In the genomic region with DNA sequence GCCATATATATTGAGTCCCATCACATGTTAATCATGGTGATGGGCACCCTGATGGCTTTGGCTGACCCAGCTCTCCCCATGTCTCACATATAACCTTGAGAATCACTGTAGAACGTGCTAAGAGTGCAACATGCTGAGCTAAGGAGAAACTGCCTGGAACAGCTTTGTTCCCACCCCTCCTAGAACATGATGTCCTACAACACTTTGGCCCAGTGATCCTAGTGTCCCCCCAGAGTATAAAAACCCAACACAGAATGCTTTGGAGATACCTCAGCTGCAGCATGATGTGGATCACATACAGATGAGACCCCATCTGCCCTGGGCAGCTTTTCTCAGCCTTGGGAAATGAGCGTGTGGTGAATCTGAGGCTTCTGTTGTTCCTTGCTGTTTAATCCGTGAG, we compare ENCODE assay signal across 21 cellular contexts.
"Had no signal": no experiment of that assay in that cellular context is flagged by ENCODE, and none has a peak within 500 bp of the region (broad histone marks: within the 10 kb centered on the region; RNA-seq: fewer than 3 reads in every experiment).

No MANE protein-coding gene starts in this region.

- ATAC-seq: Panc1 had no signal

- H3K27ac ChIP-seq: breast epithelium, RWPE1 had no signal

- H3K27me3 ChIP-seq: breast epithelium had no signal

- H3K4me3 ChIP-seq: breast epithelium, MG63 had no signal

- DNase-seq: activated B cell treated with CpG ODN at 0.5 μM for 24 hours; activated CD4-positive, alpha-beta T cell treated with anti-CD3 and anti-CD28 coated beads for 1 hour; activated CD4-positive, alpha-beta T cell treated with anti-CD3 and anti-CD28 coated beads, Interleukin-2, amount 10 ng/mL, durations not matched to agents 24 days and 14 days; activated CD4-positive, alpha-beta T cell treated with anti-CD3 and anti-CD28 coated beads, Interleukin-2, amount 50 U/mL, for 48 hours; activated naive CD4-positive, alpha-beta T cell; activated T-cell treated with anti-CD3 and anti-CD28 coated beads for 4 hours; activated T-cell treated with anti-CD3 and anti-CD28 coated beads, Interleukin-2, amount 50 U/mL, for 48 hours; aorta; MG63; MV-4-11; NCI-H1092 treated with DMSO at 0.1 percent for 48 hours; NCI-H1417 treated with DMSO at 0.1 percent for 48 hours; NCI-H1694 treated with DMSO at 0.1 percent for 48 hours; NCI-H2029 treated with DMSO at 0.1 percent for 48 hours; NCI-H510A treated with DMSO at 0.1 percent for 48 hours; NCI-H69; NK-92 treated with Interleukin-12 subunit alpha and Interleukin-12 subunit beta, amount 100 ng/mL, for 24 hours; SHP77 treated with DMSO at 0.1 percent for 48 hours had no signal

- H3K9me3 ChIP-seq: breast epithelium, MG63 had no signal

- H3K36me3 ChIP-seq: breast epithelium, MG63 had no signal

- H3K4me1 ChIP-seq: breast epithelium had no signal
